1 cellular context compared by ENCODE assay signal in genomic region chr16:21267298-21267697, GRCh38.
A peak's percentile ranks its signal among the peaks of the same experiment; 100 is the strongest.
TF ChIP-seq lines count a peak whose summit lies in the region.

No MANE protein-coding gene starts in this region.

TF ChIP-seq in HepG2, 621 proteins besides CTCF, POLR2A, EP300 and RAD21:
- TF ChIP-seq ZNF30 (CRISPR knock-in tag; IDR thresholded peaks at IDR 0.05): 0 out of 2 replicates have a peak, but pooled peaks have one; percentile 7
- TF ChIP-seq HNF1A (IDR thresholded peaks at IDR 0.05; ENCODE audit: low read depth): no peak
- TF ChIP-seq HNF1A (CRISPR knock-in tag; IDR thresholded peaks at IDR 0.05; ENCODE audit: borderline replicate concordance): 0 out of 2 replicates have a peak, but pooled peaks have one; percentile 21
- 0 out of 2 replicates have a peak, but pooled peaks have one; percentile 33 for TF ChIP-seq ZNF318 (CRISPR knock-in tag; IDR thresholded peaks at IDR 0.05)
- TF ChIP-seq ZNF775 (CRISPR knock-in tag; IDR thresholded peaks at IDR 0.05; ENCODE audit: borderline replicate concordance): no peak
TF ChIP-seq in HepG2: peak in this region for 3.
